In genomic region chr15:76840830-76841460, GRCh38 we compare ENCODE assay signal across 9 cellular contexts.
DNase-seq lines count a peak whose midpoint lies in the region; ATAC-seq and TF ChIP-seq lines count a peak whose summit lies in the region.
"Had no signal": no experiment of that assay in that cellular context is flagged by ENCODE, and none has a peak within 500 bp of the region (broad histone marks: within the 10 kb centered on the region; RNA-seq: fewer than 3 reads in every experiment).

No MANE protein-coding gene starts in this region.

- H3K27me3 ChIP-seq in A673 (replicated peaks; ENCODE audit: insufficient read depth, low read depth, low read length, poor library complexity) (no peaks in the 10 kb centered on the region), prostate gland (replicated peaks; ENCODE audit: insufficient read depth) (no peaks in the 10 kb centered on the region)

- intact Hi-C loops in A673 (cut with micrococcal nuclease; ENCODE audit: unreplicated experiment) (loop anchor here (10.0 kb wide), 1 partner anchor 506 kb away; the partner anchor contains the start of gene ISL2), prostate gland (cut with DNase I) (loop anchor here (5.0 kb wide), 1 partner anchor 649 kb away; no protein-coding TSS in a partner anchor)

- H3K36me3 ChIP-seq in A673 (ENCODE audit: insufficient read depth, low read length, poor library complexity, severe bottlenecking) (no peaks in the 10 kb centered on the region), prostate gland (no peaks in the 10 kb centered on the region)
- H3K36me3 ChIP-seq: thoracic aorta had no signal

- H3K4me1 ChIP-seq in A673 (ENCODE audit: insufficient read depth, low read length, poor library complexity, severe bottlenecking) (peaks cover 10% of the 10 kb centered on the region), prostate gland (replicated peaks) (no peaks in the 10 kb centered on the region)

- TF ChIP-seq CTCF in A673 (conservative IDR thresholded peaks at IDR 0.05; ENCODE audit: low read depth, low read length), result peak; percentile 71
- TF ChIP-seq CTCF in GM10248 (IDR thresholded peaks at IDR 0.05; ENCODE audit: control extremely low read depth, extremely low read depth, low read depth, missing control alignments), result peak; percentile 33
- peak; percentile 61 for TF ChIP-seq CTCF in epithelial cell of esophagus (IDR thresholded peaks at IDR 0.05; ENCODE audit: insufficient read depth, low read depth, low read length, missing control alignments)
- peak in 3 of 4 experiments; percentile 26 to 46 (median 45) for TF ChIP-seq CTCF in prostate gland (IDR thresholded peaks at IDR 0.05)

- DNase-seq in A673 (ENCODE audit: low spot score) (peak; percentile 57), GM10248 (ENCODE audit: extremely low spot score) (peak; percentile 21), NCI-H748 treated with DMSO at 0.1 percent for 48 hours (lab: John Stamatoyannopoulos, UW) (peak; percentile 6), epithelial cell of esophagus (ENCODE audit: low read depth) (peak; percentile 48), prostate gland (ENCODE audit: low spot score) (no peak), substantia nigra (lab: John Stamatoyannopoulos, UW) (no peak), ureter (ENCODE audit: low spot score) (no peak)
- no peak for DNase-seq in stimulated activated naive CD8-positive, alpha-beta T cell treated with anti-CD3 and anti-CD28 coated beads, Interleukin-15, Interleukin-2, amounts not matched to agents 100 U/mL and 50 U/mL, for 24 hours

- H3K9me3 ChIP-seq in A673 (ENCODE audit: low read depth, low read length, poor library complexity, severe bottlenecking), result no peaks in the 10 kb centered on the region
- H3K9me3 ChIP-seq in prostate gland, result no peaks in the 10 kb centered on the region
- H3K9me3 ChIP-seq: thoracic aorta had no signal

- no TSS peak for BruUV-seq in A673 (replicated peaks; lab: Mats Ljungman, UMichigan)

- no peak for TF ChIP-seq POLR2A in prostate gland (IDR thresholded peaks at IDR 0.05)

- CTCF ChIA-PET in A673 (lab: Charles Lee) (no interaction called here), GM10248 (lab: Yijun Ruan, JAX) (interaction anchor here (1.0 to 1.7 kb wide), 4 partner anchors 10 to 649 kb away, joined by 3 to 4 read pairs (median 3); no protein-coding TSS in a partner anchor)

- POLR2A ChIA-PET in A673 (lab: Charles Lee; ENCODE audit: low non-redundant PET), result no interaction called here
- POLR2A ChIA-PET in GM10248 (lab: Yijun Ruan, JAX), result interaction anchor here (0.6 kb wide), 1 partner anchor 1390 kb away, joined by 7 read pairs; the partner anchor contains the start of gene SIN3A

- no peak for ATAC-seq in stimulated activated naive CD8-positive, alpha-beta T cell treated with anti-CD3 and anti-CD28 coated beads, Interleukin-15, Interleukin-2, amounts not matched to agents 100 U/mL and 50 U/mL, for 24 hours

- H3K4me3 ChIP-seq in A673 (ENCODE audit: low read depth, low read length, poor library complexity, severe bottlenecking) (no peak overlapping the region), epithelial cell of esophagus (ENCODE audit: low read length) (no peak overlapping the region), prostate gland (no peak overlapping the region)
- H3K4me3 ChIP-seq: thoracic aorta had no signal

- 56% methylated on average over 5 of the region's 5 CpGs for WGBS in prostate gland

- H3K27ac ChIP-seq in A673 (ENCODE audit: low read depth, low read length, poor library complexity, severe bottlenecking) (no peak overlapping the region), prostate gland (no peak overlapping the region), substantia nigra (ENCODE audit: low read depth, low read length, poor library complexity, severe bottlenecking) (no peak overlapping the region)
- H3K27ac ChIP-seq: thoracic aorta had no signal

Comparison
In these comparisons a context has a peak if more than half of its experiments do, and no peak if none do; other contexts are left out.
1. DNase-seq: peak in A673 (single experiment), GM10248 (single experiment), NCI-H748 treated with DMSO at 0.1 percent for 48 hours (single experiment) and epithelial cell of esophagus (single experiment); none in prostate gland (single experiment), substantia nigra (0 of 49), stimulated activated naive CD8-positive, alpha-beta T cell treated with anti-CD3 and anti-CD28 coated beads, Interleukin-15, Interleukin-2, amounts not matched to agents 100 U/mL and 50 U/mL, for 24 hours (single experiment) and ureter (single experiment).
2. Peak in every context shown above with its lines, with median percentiles within 50 percentile points of each other: CTCF ChIP-seq.